In the genomic region with DNA sequence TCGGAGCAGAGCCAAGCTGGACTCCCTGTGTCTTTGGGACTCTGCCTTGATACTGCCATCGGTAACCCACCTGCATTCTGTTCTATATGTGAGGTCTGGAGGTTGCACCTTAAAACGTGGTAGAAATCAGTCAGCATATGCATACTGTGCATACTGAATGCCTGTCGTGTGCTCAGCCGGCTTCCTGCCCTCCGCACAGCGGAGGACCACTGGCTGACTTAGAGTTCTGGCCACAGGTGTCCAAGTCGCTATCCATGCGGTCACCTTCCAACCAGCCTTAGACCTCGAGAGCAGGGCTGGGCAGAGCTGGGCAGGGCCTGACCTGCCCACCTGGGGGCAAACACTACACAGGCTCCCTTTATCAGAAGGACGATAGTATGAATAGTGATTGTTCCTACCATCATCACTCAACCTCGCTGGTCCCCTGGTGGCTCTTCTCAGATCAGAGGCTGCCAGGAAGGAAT, we compare ENCODE assay signal across 14 cellular contexts. TPM values are rescaled to one million over a fixed set of nuclear protein-coding genes. Genes with fewer than 3 reads are reported as not detected.
DNase-seq lines count a peak whose midpoint lies in the region; ATAC-seq, FAIRE-seq and TF ChIP-seq lines count a peak whose summit lies in the region.
"Had no signal": no experiment of that assay in that cellular context is flagged by ENCODE, and none has a peak within 500 bp of the region (broad histone marks: within the 10 kb centered on the region; RNA-seq: fewer than 3 reads in every experiment).

No MANE protein-coding gene starts in this region.

- H3K4me3 ChIP-seq in Karpas-422 (ENCODE audit: low read length) = peak overlapping the region; percentile 93; the same call in 1 of the 2 replicates
- H3K4me3 ChIP-seq in neural progenitor cell = no peak overlapping the region
- no peak overlapping the region for H3K4me3 ChIP-seq in psoas muscle
- H3K4me3 ChIP-seq: ovary had no signal

- H3K27ac ChIP-seq in CD4-positive, alpha-beta T cell (ENCODE audit: low read depth, low read length) = peak overlapping the region; percentile 84
- H3K27ac ChIP-seq in Karpas-422 (ENCODE audit: low read length) = peak overlapping the region; percentile 92
- H3K27ac ChIP-seq in neural progenitor cell = no peak overlapping the region
- H3K27ac ChIP-seq in psoas muscle = no peak overlapping the region
- H3K27ac ChIP-seq: ovary had no signal

- CTCF ChIA-PET in CD4-positive, alpha-beta T cell (lab: Charles Lee) = interaction anchor here (0.5 to 1.9 kb wide), 12 partner anchors 9 to 98 kb away, joined by 3 to 8 read pairs (median 4); a partner anchor contains a TSS

- 53 to 71% (median 61%) methylated on average over 12 of the region's 12 CpGs for WGBS in psoas muscle, 3 donors

- H3K9me2 ChIP-seq in Karpas-422 (replicated peaks; ENCODE audit: insufficient read depth, low read length) = no peaks in the 10 kb centered on the region

- peak overlapping the region; percentile 97 for H3K9ac ChIP-seq in Karpas-422 (ENCODE audit: low read length)
- H3K9ac ChIP-seq in neural progenitor cell = no peak overlapping the region

- H2AFZ ChIP-seq in Karpas-422 (ENCODE audit: low read length) (no peak overlapping the region), neural progenitor cell (replicated peaks) (no peak overlapping the region)

- H3K4me3 Mint-ChIP-seq in CD4-positive, alpha-beta T cell = peak overlapping the region; percentile 88
- peak overlapping the region; percentile 90 for H3K4me3 Mint-ChIP-seq in activated naive CD8-positive, alpha-beta T cell treated with anti-CD3 and anti-CD28 coated beads for 36 hours
- no peak overlapping the region for H3K4me3 Mint-ChIP-seq in neural progenitor cell

- H3F3A ChIP-seq in neural progenitor cell (ENCODE audit: low read depth) = peaks cover 10% of the 10 kb centered on the region

- H3K27me3 Mint-ChIP-seq in CD4-positive, alpha-beta T cell = no peaks in the 10 kb centered on the region
- no peaks in the 10 kb centered on the region for H3K27me3 Mint-ChIP-seq in activated naive CD8-positive, alpha-beta T cell treated with anti-CD3 and anti-CD28 coated beads for 36 hours
- H3K27me3 Mint-ChIP-seq in neural progenitor cell (ENCODE audit: insufficient read depth, low read depth) = peaks cover 11% of the 10 kb centered on the region

- H3K4me1 Mint-ChIP-seq in CD4-positive, alpha-beta T cell (ENCODE audit: low read depth) = peaks cover 89% of the 10 kb centered on the region
- peaks cover 67% of the 10 kb centered on the region for H3K4me1 Mint-ChIP-seq in activated naive CD8-positive, alpha-beta T cell treated with anti-CD3 and anti-CD28 coated beads for 36 hours
- H3K4me1 Mint-ChIP-seq in neural progenitor cell = peaks cover 32% of the 10 kb centered on the region

- no peak for TF ChIP-seq CTCF in CD4-positive, alpha-beta T cell (IDR thresholded peaks at IDR 0.05)
- TF ChIP-seq CTCF in neural progenitor cell (IDR thresholded peaks at IDR 0.05) (no peak), psoas muscle (IDR thresholded peaks at IDR 0.05) (no peak)

- no peaks in the 10 kb centered on the region for H3K27me3 ChIP-seq in CD4-positive, alpha-beta T cell (ENCODE audit: control insufficient read depth, insufficient read depth, low read length)
- H3K27me3 ChIP-seq in Karpas-422 (ENCODE audit: low read length) (no peaks in the 10 kb centered on the region), neural progenitor cell (no peaks in the 10 kb centered on the region), psoas muscle (ENCODE audit: insufficient read depth in 3 of 3, low read length in 2 of 3) (peaks cover 0 to 32% (median 9%) of the 10 kb centered on the region in 3 donors)

- intact Hi-C loops in CD4-positive, alpha-beta T cell (cut with DNase I, micrococcal nuclease) = loop anchor here (2.0 kb wide), 2 partner anchors 27 to 29 kb away; a partner anchor contains a TSS
- intact Hi-C loops in psoas muscle (cut with DNase I) = no loop called here

- H3K79me2 ChIP-seq in Karpas-422 (ENCODE audit: low read length) (peaks cover 8% of the 10 kb centered on the region), neural progenitor cell (ENCODE audit: low read depth) (no peaks in the 10 kb centered on the region)

- no peak for FAIRE-seq in frontal cortex (lab: Jason Lieb, UNC)
- FAIRE-seq: urothelium cell line had no signal

- H3K27ac Mint-ChIP-seq in CD4-positive, alpha-beta T cell = peak overlapping the region; percentile 98
- peak overlapping the region; percentile 96 for H3K27ac Mint-ChIP-seq in activated naive CD8-positive, alpha-beta T cell treated with anti-CD3 and anti-CD28 coated beads for 36 hours
- peak overlapping the region; percentile 94 for H3K27ac Mint-ChIP-seq in neural progenitor cell

- no peaks in the 10 kb centered on the region for H3K9me3 Mint-ChIP-seq in CD4-positive, alpha-beta T cell
- no peaks in the 10 kb centered on the region for H3K9me3 Mint-ChIP-seq in activated naive CD8-positive, alpha-beta T cell treated with anti-CD3 and anti-CD28 coated beads for 36 hours
- H3K9me3 Mint-ChIP-seq in neural progenitor cell = no peaks in the 10 kb centered on the region

- H3K4me1 ChIP-seq in Karpas-422 (ENCODE audit: low read length) (peaks cover 98% of the 10 kb centered on the region), neural progenitor cell (peaks cover 25% of the 10 kb centered on the region), psoas muscle (no peaks in the 10 kb centered on the region)

- H3K9me3 ChIP-seq in CD4-positive, alpha-beta T cell (ENCODE audit: control insufficient read depth, low read length) = no peaks in the 10 kb centered on the region
- no peaks in the 10 kb centered on the region for H3K9me3 ChIP-seq in Karpas-422 (ENCODE audit: low read length)
- H3K9me3 ChIP-seq in neural progenitor cell (ENCODE audit: low read depth) = no peaks in the 10 kb centered on the region
- H3K9me3 ChIP-seq in psoas muscle = no peaks in the 10 kb centered on the region
- H3K9me3 ChIP-seq: ovary had no signal

- H3K36me3 ChIP-seq in Karpas-422 (ENCODE audit: insufficient read depth, low read length) (no peaks in the 10 kb centered on the region), neural progenitor cell (no peaks in the 10 kb centered on the region), psoas muscle (ENCODE audit: insufficient read depth in 1 of 2, low read depth in 1 of 2) (no peaks in the 10 kb centered on the region)
- H3K36me3 ChIP-seq: ovary had no signal

- peak overlapping the region; percentile 96 for H3K4me2 ChIP-seq in Karpas-422 (ENCODE audit: low read depth, low read length, poor library complexity, severe bottlenecking)
- no peak overlapping the region for H3K4me2 ChIP-seq in neural progenitor cell

- POLR2A ChIA-PET in CD4-positive, alpha-beta T cell (lab: Charles Lee) = interaction anchor here (0.6 to 3.5 kb wide), 17 partner anchors 8 to 180 kb away, joined by 3 to 136 read pairs (median 9); a partner anchor contains a TSS

- no peak for ATAC-seq in CD4-positive, alpha-beta T cell (ENCODE audit: poor library complexity)
- ATAC-seq in psoas muscle = no peak

- no peak for DNase-seq in CD4-positive, alpha-beta T cell
- DNase-seq in Karpas-422 (no peak), neural progenitor cell (ENCODE audit: low spot score) (no peak), NCI-H2227 (lab: John Stamatoyannopoulos, UW; ENCODE audit: unreplicated experiment) (no peak), DMS53 (lab: John Stamatoyannopoulos, UW) (no peak), psoas muscle (no peak), frontal cortex (ENCODE audit: low spot score in 2 of 2) (no peak)
- no peak for DNase-seq in activated naive CD8-positive, alpha-beta T cell treated with anti-CD3 and anti-CD28 coated beads for 36 hours
- DNase-seq: mesenchymal stem cell, NCI-H1092, NCI-H510A treated with DMSO at 0.1 percent for 48 hours, ovary, RPMI8226 had no signal

- peaks cover 54% of the 10 kb centered on the region for H3K36me3 Mint-ChIP-seq in CD4-positive, alpha-beta T cell (ENCODE audit: low read depth)
- peaks cover 41% of the 10 kb centered on the region for H3K36me3 Mint-ChIP-seq in activated naive CD8-positive, alpha-beta T cell treated with anti-CD3 and anti-CD28 coated beads for 36 hours
- no peaks in the 10 kb centered on the region for H3K36me3 Mint-ChIP-seq in neural progenitor cell

- H4K20me1 ChIP-seq in Karpas-422 (ENCODE audit: insufficient read depth, low read depth, low read length) (peaks cover 4% of the 10 kb centered on the region; the same call in 1 of the 2 replicates), neural progenitor cell (ENCODE audit: low read depth) (no peaks in the 10 kb centered on the region)

RNA-seq across cellular contexts. Expression of a gene that starts 3.8 kb away (rescaled TPM):
- 100 to 1,000 TPM; 205 to 212 TPM for total RNA-seq in CD4-positive, alpha-beta T cell
- 52.4 and 122 TPM in 2 replicates for total RNA-seq in Karpas-422 (2014; rRNA removed; shearing (Covaris generic); ENCODE audit: low replicate concordance)
- 100 to 1,000 TPM; 117 to 121 TPM for total RNA-seq in activated naive CD8-positive, alpha-beta T cell treated with anti-CD3 and anti-CD28 coated beads for 36 hours
- total RNA-seq in neural progenitor cell (ENCODE audit: low replicate concordance) (0.15 and 1.1 TPM in 2 replicates), psoas muscle (1 to 10 TPM in 3 of 4 donors, under 1 TPM in 1; 0.65 to 1.6 (median 1.2) TPM), frontal cortex (not detected)
- polyA plus RNA-seq in psoas muscle = under 1 TPM; 0.25 to 0.52 (median 0.34) TPM

RNA-seq across cellular contexts. Expression of a gene that starts 6.1 kb away (rescaled TPM):
- total RNA-seq in CD4-positive, alpha-beta T cell = 10 to 100 TPM; 42.0 to 45.5 TPM
- 218 and 332 TPM in 2 replicates for total RNA-seq in Karpas-422 (2014; rRNA removed; shearing (Covaris generic); ENCODE audit: low replicate concordance)
- 100 to 1,000 TPM; 262 to 269 TPM for total RNA-seq in activated naive CD8-positive, alpha-beta T cell treated with anti-CD3 and anti-CD28 coated beads for 36 hours
- total RNA-seq in neural progenitor cell (ENCODE audit: low replicate concordance) (102 and 189 TPM in 2 replicates), psoas muscle (100 to 1,000 TPM in 1 of 4 donors, 10 to 100 TPM in 3; 72.6 to 113 (median 86.6) TPM), frontal cortex (69.3 TPM)
- polyA plus RNA-seq in psoas muscle = 100 to 1,000 TPM; 108 to 191 (median 147) TPM

RNA-seq across cellular contexts. Expression of a gene that starts 7.7 kb away (rescaled TPM):
- total RNA-seq in CD4-positive, alpha-beta T cell = 1 to 10 TPM; 9.9 to 10.0 TPM
- total RNA-seq in Karpas-422 (2014; rRNA removed; shearing (Covaris generic); ENCODE audit: low replicate concordance) = 0.18 TPM in 1 of 2 replicates, not detected in the other
- 1 to 10 TPM; 3.1 to 3.7 TPM for total RNA-seq in activated naive CD8-positive, alpha-beta T cell treated with anti-CD3 and anti-CD28 coated beads for 36 hours
- 0.22 and 0.52 TPM in 2 replicates for total RNA-seq in neural progenitor cell (ENCODE audit: low replicate concordance)
- total RNA-seq in psoas muscle = 10 to 100 TPM in 2 of 4 donors, 1 to 10 TPM in 2; 7.0 to 27.5 (median 10.0) TPM
- polyA plus RNA-seq in psoas muscle = 1 to 10 TPM; 2.1 to 5.9 (median 4.2) TPM
- total RNA-seq in frontal cortex = under 0.01 TPM

RNA-seq across cellular contexts. Expression of a gene that starts 15.9 kb away (rescaled TPM):
- total RNA-seq in CD4-positive, alpha-beta T cell = 10 to 100 TPM; 19.3 to 20.3 TPM
- total RNA-seq in Karpas-422 (2014; rRNA removed; shearing (Covaris generic); ENCODE audit: low replicate concordance) = 14.8 and 19.2 TPM in 2 replicates
- 10 to 100 TPM; 31.2 to 33.7 TPM for total RNA-seq in activated naive CD8-positive, alpha-beta T cell treated with anti-CD3 and anti-CD28 coated beads for 36 hours
- 10.4 and 37.5 TPM in 2 replicates for total RNA-seq in neural progenitor cell (ENCODE audit: low replicate concordance)
- 1 to 10 TPM; 1.8 to 6.7 (median 5.8) TPM for total RNA-seq in psoas muscle
- polyA plus RNA-seq in psoas muscle = 10 to 100 TPM in 2 of 3 donors, 1 to 10 TPM in 1; 7.1 to 12.3 (median 10.1) TPM
- total RNA-seq in frontal cortex = 11.8 TPM

RNA-seq across cellular contexts. Expression of a gene that starts 20.6 kb away (rescaled TPM):
- total RNA-seq in CD4-positive, alpha-beta T cell = 10 to 100 TPM; 69.3 to 72.0 TPM
- 48.9 and 83.6 TPM in 2 replicates for total RNA-seq in Karpas-422 (2014; rRNA removed; shearing (Covaris generic); ENCODE audit: low replicate concordance)
- total RNA-seq in activated naive CD8-positive, alpha-beta T cell treated with anti-CD3 and anti-CD28 coated beads for 36 hours = 10 to 100 TPM; 64.9 to 67.7 TPM
- total RNA-seq in neural progenitor cell (ENCODE audit: low replicate concordance) (23.7 and 51.3 TPM in 2 replicates), psoas muscle (10 to 100 TPM; 23.1 to 34.3 (median 26.8) TPM), frontal cortex (15.1 TPM)
- 10 to 100 TPM; 25.6 to 64.6 (median 33.1) TPM for polyA plus RNA-seq in psoas muscle

Comparison
In these comparisons a context has a peak if more than half of its experiments do, and no peak if none do; other contexts are left out.
1. H3K27ac ChIP-seq: peak in CD4-positive, alpha-beta T cell (single experiment) and Karpas-422 (single experiment); none in neural progenitor cell (single experiment) and psoas muscle (single experiment).
2. RNA of a gene that starts 3.8 kb away (total RNA-seq): 205 to 212 TPM in CD4-positive, alpha-beta T cell, 117 to 121 TPM in activated naive CD8-positive, alpha-beta T cell treated with anti-CD3 and anti-CD28 coated beads for 36 hours and 52.4 to 122 TPM in Karpas-422; 0.65 to 1.6 TPM in psoas muscle, 0.15 to 1.1 TPM in neural progenitor cell and not detected in frontal cortex (single experiment); every median in the first group is over 10 times any median in the second.
3. intact Hi-C loops: an anchor here in CD4-positive, alpha-beta T cell (2.0 kb wide); none called in psoas muscle.
4. Peak in every context shown above with its lines, with median percentiles within 50 percentile points of each other: H3K27ac Mint-ChIP-seq.